29 cellular contexts compared by ENCODE assay signal in genomic region chrX:125236955-125237354, GRCh38.
"Had no signal": no experiment of that assay in that cellular context is flagged by ENCODE, and none has a peak within 500 bp of the region (broad histone marks: within the 10 kb centered on the region; RNA-seq: fewer than 3 reads in every experiment).

No MANE protein-coding gene starts in this region.

- H3K9me3 ChIP-seq: ovary, psoas muscle, right lobe of liver, sigmoid colon, suprapubic skin, testis, tibial artery, transverse colon, upper lobe of right lung, uterus had no signal

- H3K4me3 Mint-ChIP-seq: natural killer cell; nephron; neural progenitor cell; stimulated activated memory B cell treated with anti-CD40 and anti-IgM and Interleukin-4, amounts not matched to agents 10 μg/mL and 1 μg/mL and 100 μg/mL, for 72 hours; stimulated activated naive CD8-positive, alpha-beta T cell treated with anti-CD3 and anti-CD28 coated beads, Interleukin-15, amount 100 ng/mL, for 72 hours; type B pancreatic cell had no signal

- FAIRE-seq: small intestine had no signal

- H3K27ac ChIP-seq: neural progenitor cell, ovary, parathyroid adenoma, psoas muscle, right lobe of liver, sigmoid colon, suprapubic skin, testis, tibial artery, transverse colon, upper lobe of right lung, uterus had no signal

- H2AFZ ChIP-seq: neural progenitor cell, parathyroid adenoma had no signal

- ATAC-seq: natural killer cell; psoas muscle; right cardiac atrium; stimulated activated memory B cell treated with anti-CD40 and anti-IgM and Interleukin-4, amounts not matched to agents 10 μg/mL and 1 μg/mL and 100 μg/mL, for 72 hours; stimulated activated naive CD8-positive, alpha-beta T cell treated with anti-CD3 and anti-CD28 coated beads, Interleukin-15, amount 100 ng/mL, for 72 hours; stimulated activated naive CD8-positive, alpha-beta T cell treated with anti-CD3 and anti-CD28 coated beads, Interleukin-15, Interleukin-2, amounts not matched to agents 100 U/mL and 50 U/mL, for 24 hours; upper lobe of right lung had no signal

- H3K27ac Mint-ChIP-seq: natural killer cell; nephron; neural progenitor cell; progenitor cell of endocrine pancreas; stimulated activated memory B cell treated with anti-CD40 and anti-IgM and Interleukin-4, amounts not matched to agents 10 μg/mL and 1 μg/mL and 100 μg/mL, for 72 hours; stimulated activated naive CD8-positive, alpha-beta T cell treated with anti-CD3 and anti-CD28 coated beads, Interleukin-15, amount 100 ng/mL, for 72 hours; type B pancreatic cell had no signal

- H3K79me2 ChIP-seq: parathyroid adenoma had no signal

- DNase-seq: natural killer cell; occipital lobe; ovary; posterior cingulate gyrus; psoas muscle; right cardiac atrium; right lobe of liver; sigmoid colon; small intestine; stimulated activated CD4-positive, alpha-beta T cell treated with anti-CD3 and anti-CD28 coated beads, Interleukin-15, amount 100 ng/mL, for 24 hours; stimulated activated CD4-positive, alpha-beta T cell treated with anti-CD3 and anti-CD28 coated beads, Interleukin-2, amount 100 ng/mL, for 24 hours; stimulated activated CD4-positive, alpha-beta T cell treated with anti-CD3 and anti-CD28 coated beads, Interleukin-2, amount 100 ng/mL, for 48 hours; stimulated activated CD4-positive, alpha-beta T cell treated with anti-CD3 and anti-CD28 coated beads, Interleukin-4, amount 100 ng/mL, for 24 hours; stimulated activated naive CD4-positive, alpha-beta T cell; stimulated activated naive CD8-positive, alpha-beta T cell treated with anti-CD3 and anti-CD28 coated beads, Interleukin-15, amount 100 ng/mL, for 72 hours; stimulated activated naive CD8-positive, alpha-beta T cell treated with anti-CD3 and anti-CD28 coated beads, Interleukin-15, Interleukin-2, amounts not matched to agents 100 U/mL and 50 U/mL, for 24 hours; substantia nigra; testis; tibial artery; transverse colon; upper lobe of right lung; uterus had no signal

- H3K4me3 ChIP-seq: neural progenitor cell, ovary, psoas muscle, right lobe of liver, sigmoid colon, suprapubic skin, testis, tibial artery, transverse colon, upper lobe of right lung, uterus had no signal

- H3K27me3 ChIP-seq: neural progenitor cell, ovary, right lobe of liver, sigmoid colon, suprapubic skin, testis, tibial artery, transverse colon, upper lobe of right lung, uterus had no signal

- H3K4me1 Mint-ChIP-seq: natural killer cell; nephron; neural progenitor cell; stimulated activated memory B cell treated with anti-CD40 and anti-IgM and Interleukin-4, amounts not matched to agents 10 μg/mL and 1 μg/mL and 100 μg/mL, for 72 hours; stimulated activated naive CD8-positive, alpha-beta T cell treated with anti-CD3 and anti-CD28 coated beads, Interleukin-15, amount 100 ng/mL, for 72 hours had no signal

- H3K4me1 ChIP-seq: neural progenitor cell, parathyroid adenoma, psoas muscle, right lobe of liver, sigmoid colon, suprapubic skin, testis, tibial artery, transverse colon, upper lobe of right lung, uterus had no signal

- H3K9me3 Mint-ChIP-seq: natural killer cell; nephron; neural progenitor cell; stimulated activated memory B cell treated with anti-CD40 and anti-IgM and Interleukin-4, amounts not matched to agents 10 μg/mL and 1 μg/mL and 100 μg/mL, for 72 hours; stimulated activated naive CD8-positive, alpha-beta T cell treated with anti-CD3 and anti-CD28 coated beads, Interleukin-15, amount 100 ng/mL, for 72 hours; type B pancreatic cell had no signal

- H3K9ac ChIP-seq: neural progenitor cell, parathyroid adenoma had no signal

- H3K36me3 Mint-ChIP-seq: natural killer cell; neural progenitor cell; stimulated activated memory B cell treated with anti-CD40 and anti-IgM and Interleukin-4, amounts not matched to agents 10 μg/mL and 1 μg/mL and 100 μg/mL, for 72 hours; type B pancreatic cell had no signal

- H3K36me3 ChIP-seq: neural progenitor cell, ovary, right lobe of liver, sigmoid colon, suprapubic skin, tibial artery, transverse colon, upper lobe of right lung, uterus had no signal

- H3K4me2 ChIP-seq: neural progenitor cell had no signal

- H3K27me3 Mint-ChIP-seq: progenitor cell of endocrine pancreas; stimulated activated memory B cell treated with anti-CD40 and anti-IgM and Interleukin-4, amounts not matched to agents 10 μg/mL and 1 μg/mL and 100 μg/mL, for 72 hours; stimulated activated naive CD8-positive, alpha-beta T cell treated with anti-CD3 and anti-CD28 coated beads, Interleukin-15, amount 100 ng/mL, for 72 hours had no signal
